Comparison of ENCODE assay signal across 19 cellular contexts in the genomic region with DNA sequence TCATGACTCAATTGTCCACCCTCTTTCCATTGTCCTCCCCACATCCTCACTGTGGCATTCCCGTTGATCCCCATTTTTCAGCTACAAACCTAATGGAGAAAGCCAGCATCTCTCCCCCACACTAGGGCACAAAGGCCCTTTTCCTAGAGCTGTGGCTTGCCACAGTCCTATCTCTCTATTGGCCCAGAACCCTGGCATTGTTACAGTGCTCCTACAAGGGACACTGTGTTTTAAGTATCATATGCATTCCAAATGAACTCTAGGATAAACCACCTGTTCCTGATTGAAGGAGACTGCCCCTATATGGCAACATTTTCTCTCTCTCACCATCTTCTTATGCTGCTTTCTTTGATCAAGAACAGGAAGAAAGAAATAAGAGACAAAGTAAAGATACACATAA.
DNase-seq lines count a peak whose midpoint lies in the region; ATAC-seq and TF ChIP-seq lines count a peak whose summit lies in the region.
"Had no signal": no experiment of that assay in that cellular context is flagged by ENCODE, and none has a peak within 500 bp of the region (broad histone marks: within the 10 kb centered on the region; RNA-seq: fewer than 3 reads in every experiment).

No MANE protein-coding gene starts in this region.

- H3K27ac ChIP-seq in OCI-LY1 (ENCODE audit: low read depth, low read length, poor library complexity, severe bottlenecking) = peak overlapping the region; percentile 28
- no peak overlapping the region for H3K27ac ChIP-seq in testis
- H3K27ac ChIP-seq: BLaER1 had no signal

- H3K9me3 Mint-ChIP-seq in activated T-cell treated with anti-CD3 and anti-CD28 coated beads, Interleukin-2, amount 50 U/mL, for 72 hours = peaks cover 0 to 2% of the 10 kb centered on the region in 2 donors
- H3K9me3 Mint-ChIP-seq in central memory CD8-positive, alpha-beta T cell = no peaks in the 10 kb centered on the region

- no peak for TF ChIP-seq POLR2A in testis (IDR thresholded peaks at IDR 0.05)

- WGBS in testis, 2 donors = 55 to 93% methylated on average over 1 of the region's 1 CpG

- no peak overlapping the region for H2AFZ ChIP-seq in OCI-LY1 (ENCODE audit: low read length)

- peak overlapping the region; percentile 21 for H3K27ac Mint-ChIP-seq in activated T-cell treated with anti-CD3 and anti-CD28 coated beads, Interleukin-2, amount 50 U/mL, for 72 hours
- H3K27ac Mint-ChIP-seq in central memory CD8-positive, alpha-beta T cell (ENCODE audit: low read depth) = peak overlapping the region; percentile 23

- no peaks in the 10 kb centered on the region for H4K20me1 ChIP-seq in OCI-LY1 (ENCODE audit: insufficient read depth, low read length)
- H4K20me1 ChIP-seq: BLaER1 had no signal

- no peak overlapping the region for H3K9ac ChIP-seq in OCI-LY1 (ENCODE audit: low read length)
- H3K9ac ChIP-seq: BLaER1 had no signal

- no peak for TF ChIP-seq CTCF in OCI-LY1 (IDR thresholded peaks at IDR 0.05; ENCODE audit: low read length)
- no peak for TF ChIP-seq CTCF in testis (IDR thresholded peaks at IDR 0.05)

- H3K4me3 ChIP-seq in OCI-LY1 (ENCODE audit: low read depth, low read length, poor library complexity, severe bottlenecking) (no peak overlapping the region), testis (no peak overlapping the region)
- H3K4me3 ChIP-seq: BLaER1 had no signal

- no peak overlapping the region for H3K4me2 ChIP-seq in OCI-LY1 (ENCODE audit: low read length)
- H3K4me2 ChIP-seq: BLaER1 had no signal

- H3K27me3 Mint-ChIP-seq in activated T-cell treated with anti-CD3 and anti-CD28 coated beads, Interleukin-2, amount 50 U/mL, for 72 hours (ENCODE audit: low read depth) = no peaks in the 10 kb centered on the region
- H3K27me3 Mint-ChIP-seq in central memory CD8-positive, alpha-beta T cell = no peaks in the 10 kb centered on the region

- intact Hi-C loops in testis (cut with DNase I; ENCODE audit: low total_unique reads) = no loop called here

- no peaks in the 10 kb centered on the region for H3K79me2 ChIP-seq in OCI-LY1 (ENCODE audit: insufficient read depth, low read length)

- no peak for DNase-seq in activated T-cell treated with anti-CD3 and anti-CD28 coated beads, Interleukin-2, amount 50 U/mL, for 72 hours
- DNase-seq in activated T-cell treated with anti-CD3 and anti-CD28 coated beads for 4 hours = no peak
- no peak for DNase-seq in central memory CD8-positive, alpha-beta T cell (ENCODE audit: low spot score in 2 of 2)
- DNase-seq in testis = peak; percentile 79
- DNase-seq in NCI-H187 treated with DMSO at 0.1 percent for 48 hours (lab: John Stamatoyannopoulos, UW) = no peak
- DNase-seq in OCI-M1 (lab: John Stamatoyannopoulos, UW) = no peak
- DNase-seq: COR-L47, DMS153, KG1, NCI-H1436, NCI-H2029 treated with DMSO at 0.1 percent for 48 hours, NCI-H2171 treated with DMSO at 0.1 percent for 48 hours, NCI-H446 treated with DMSO at 0.1 percent for 48 hours, RPMI8226, SIG-M5 had no signal

- no peaks in the 10 kb centered on the region for H3K9me2 ChIP-seq in OCI-LY1 (ENCODE audit: low read depth, low read length)

- peaks cover 36% of the 10 kb centered on the region for H3K4me1 ChIP-seq in OCI-LY1 (ENCODE audit: insufficient read depth, low read length, severe bottlenecking)
- peaks cover 2% of the 10 kb centered on the region for H3K4me1 ChIP-seq in testis

- H3F3A ChIP-seq in OCI-LY1 (ENCODE audit: insufficient read depth, low read length) = no peaks in the 10 kb centered on the region; the same call in 1 of the 2 replicates

- H3K4me1 Mint-ChIP-seq in activated T-cell treated with anti-CD3 and anti-CD28 coated beads, Interleukin-2, amount 50 U/mL, for 72 hours (ENCODE audit: low read depth) = peaks cover 50% of the 10 kb centered on the region
- peaks cover 41% of the 10 kb centered on the region for H3K4me1 Mint-ChIP-seq in central memory CD8-positive, alpha-beta T cell

- no peaks in the 10 kb centered on the region for H3K27me3 ChIP-seq in OCI-LY1 (ENCODE audit: insufficient read depth, low read length)
- no peaks in the 10 kb centered on the region for H3K27me3 ChIP-seq in testis
- H3K27me3 ChIP-seq: BLaER1 had no signal

- ATAC-seq in activated T-cell treated with anti-CD3 and anti-CD28 coated beads, Interleukin-2, amount 50 U/mL, for 72 hours (replicated peaks in 1 of 2) = no peak
- no peak for ATAC-seq in central memory CD8-positive, alpha-beta T cell (replicated peaks; ENCODE audit: extremely low read depth, poor library complexity, severe bottlenecking)
- no peak for ATAC-seq in GM21367 (IDR thresholded peaks at IDR 0.05; ENCODE audit: unreplicated experiment)
- ATAC-seq: HepG2 had no signal

- H3K36me3 Mint-ChIP-seq in activated T-cell treated with anti-CD3 and anti-CD28 coated beads, Interleukin-2, amount 50 U/mL, for 72 hours (ENCODE audit: insufficient read depth in 2 of 2) = peaks cover 2 to 4% of the 10 kb centered on the region in 2 donors
- H3K36me3 Mint-ChIP-seq in central memory CD8-positive, alpha-beta T cell (ENCODE audit: insufficient read depth) = no peaks in the 10 kb centered on the region

- no peak overlapping the region for H3K4me3 Mint-ChIP-seq in activated T-cell treated with anti-CD3 and anti-CD28 coated beads, Interleukin-2, amount 50 U/mL, for 72 hours
- no peak overlapping the region for H3K4me3 Mint-ChIP-seq in central memory CD8-positive, alpha-beta T cell

- H3K9me3 ChIP-seq in OCI-LY1 (ENCODE audit: low read length) = no peaks in the 10 kb centered on the region
- H3K9me3 ChIP-seq in testis = no peaks in the 10 kb centered on the region
- H3K9me3 ChIP-seq: BLaER1 had no signal

- H3K36me3 ChIP-seq in OCI-LY1 (ENCODE audit: insufficient read depth, low read length) = no peaks in the 10 kb centered on the region
- H3K36me3 ChIP-seq in testis (ENCODE audit: low read depth, missing control alignments) = no peaks in the 10 kb centered on the region
- H3K36me3 ChIP-seq: BLaER1 had no signal
